Comparison of ENCODE assay signal across 8 cellular contexts in genomic region chr15:48176957-48177356, GRCh38. TPM values are rescaled to one million over a fixed set of nuclear protein-coding genes. Genes with fewer than 3 reads are reported as not detected.
DNase-seq lines count a peak whose midpoint lies in the region; ATAC-seq, FAIRE-seq and TF ChIP-seq lines count a peak whose summit lies in the region.

No MANE protein-coding gene starts in this region.

- H3K4me3 ChIP-seq in HUES6 (ENCODE audit: low read depth, low read length) (peak overlapping the region; percentile 70), endocrine pancreas (ENCODE audit: control insufficient read depth, insufficient read depth, low read length) (peak overlapping the region; percentile 91), Peyer's patch (peak overlapping the region in 1 of 4 donors; percentile 84)

- peak overlapping the region in 1 of 7 donors; percentile 5 for H3K27ac Mint-ChIP-seq in CD14-positive monocyte

- H3K4me1 ChIP-seq in HUES6 (ENCODE audit: control insufficient read depth, insufficient read depth, low read length) (peaks cover 14% of the 10 kb centered on the region), endocrine pancreas (ENCODE audit: control insufficient read depth, insufficient read depth, low read length) (peaks cover 14% of the 10 kb centered on the region), Peyer's patch (peaks cover 0 to 10% (median 0%) of the 10 kb centered on the region in 4 donors)

- H3K9me3 Mint-ChIP-seq in CD14-positive monocyte, result peaks cover under 1 to 9% (median 5%) of the 10 kb centered on the region in 7 donors

- peaks cover 23 to 33% (median 25%) of the 10 kb centered on the region in 3 donors for H3K27me3 Mint-ChIP-seq in CD14-positive monocyte (ENCODE audit: low read depth in 3 of 3)

- H3K4me3 Mint-ChIP-seq in CD14-positive monocyte, result no peak overlapping the region

- peaks cover 0 to 3% of the 10 kb centered on the region in 2 donors for H3K36me3 Mint-ChIP-seq in CD14-positive monocyte

- H3K27me3 ChIP-seq in HUES6 (ENCODE audit: control insufficient read depth, insufficient read depth, low read length) (no peaks in the 10 kb centered on the region), endocrine pancreas (ENCODE audit: control insufficient read depth, insufficient read depth, low read length) (no peaks in the 10 kb centered on the region), Peyer's patch (no peaks in the 10 kb centered on the region)

- H3K4me1 Mint-ChIP-seq in CD14-positive monocyte, result peaks cover 7% of the 10 kb centered on the region

- FAIRE-seq in GM12892 (lab: Jason Lieb, UNC), result no peak

- H3K9ac ChIP-seq in HUES6 (ENCODE audit: low read length) (peak overlapping the region; percentile 93), endocrine pancreas (ENCODE audit: control insufficient read depth, insufficient read depth, low read length) (peak overlapping the region; percentile 87)

- peak; percentile 46 for ATAC-seq in GM18861 (IDR thresholded peaks at IDR 0.05; ENCODE audit: unreplicated experiment)
- no peak for ATAC-seq in GM18517 (IDR thresholded peaks at IDR 0.05; ENCODE audit: unreplicated experiment)

- H3K36me3 ChIP-seq in HUES6 (ENCODE audit: control insufficient read depth, insufficient read depth, low read length) (peaks cover 8% of the 10 kb centered on the region; the same call in 1 of the 2 replicates), endocrine pancreas (ENCODE audit: control insufficient read depth, insufficient read depth, low read length) (no peaks in the 10 kb centered on the region), Peyer's patch (no peaks in the 10 kb centered on the region)

- intact Hi-C loops in CD14-positive monocyte (cut with micrococcal nuclease), result no loop called here

- TF ChIP-seq POLR2A in Peyer's patch (IDR thresholded peaks at IDR 0.05) (no peak), GM12892 (IDR thresholded peaks at IDR 0.05; ENCODE audit: low read depth, low read length) (no peak)

- DNase-seq in renal cortical epithelial cell (ENCODE audit: low read depth), result peak; percentile 37
- no peak for DNase-seq in Peyer's patch
- DNase-seq in CD14-positive monocyte (ENCODE audit: low spot score), result no peak
- DNase-seq in GM12892 (ENCODE audit: insufficient read length), result no peak

- no peak overlapping the region for H3K27ac ChIP-seq in HUES6 (ENCODE audit: low read depth, low read length)
- peak overlapping the region in 1 of 4 donors; percentile 79 for H3K27ac ChIP-seq in Peyer's patch

- H3K9me3 ChIP-seq in HUES6 (ENCODE audit: control insufficient read depth, insufficient read depth, low read depth, low read length) (no peaks in the 10 kb centered on the region), endocrine pancreas (ENCODE audit: control insufficient read depth, low read length) (peaks cover 4% of the 10 kb centered on the region), Peyer's patch (no peaks in the 10 kb centered on the region)

- TF ChIP-seq CTCF in Peyer's patch (IDR thresholded peaks at IDR 0.05), result no peak
- no peak for TF ChIP-seq CTCF in CD14-positive monocyte (IDR thresholded peaks at IDR 0.05)

RNA-seq across cellular contexts. Expression of gene MYEF2, which starts 1.1 kb away (rescaled TPM):
- total RNA-seq in renal cortical epithelial cell (20.5 and 44.5 TPM in 2 replicates), Peyer's patch (10 to 100 TPM in 2 of 4 donors, 1 to 10 TPM in 2; 5.1 to 44.6 (median 10.1) TPM)
- not detected for polyA plus RNA-seq in CD14-positive monocyte
- polyA plus RNA-seq in GM12892 (2012; ENCODE audit: missing spikeins), result 30.2 TPM

RNA-seq across cellular contexts. Expression of gene CTXN2, which starts 14.5 kb away (rescaled TPM):
- total RNA-seq in renal cortical epithelial cell (0.05 TPM in 1 of 2 replicates, not detected in the other), Peyer's patch (not detected)
- polyA plus RNA-seq in CD14-positive monocyte, result not detected
- not detected for polyA plus RNA-seq in GM12892 (2012; ENCODE audit: missing spikeins)

RNA-seq across cellular contexts. Expression of gene SLC12A1, which starts 29.1 kb away (rescaled TPM):
- total RNA-seq in renal cortical epithelial cell, result 0.17 and 14.1 TPM in 2 replicates
- not detected for total RNA-seq in Peyer's patch
- polyA plus RNA-seq in CD14-positive monocyte, result not detected
- not detected for polyA plus RNA-seq in GM12892 (2012; ENCODE audit: missing spikeins)

RNA-seq across cellular contexts. Expression of gene SLC24A5, which starts 56.2 kb away (rescaled TPM):
- total RNA-seq in renal cortical epithelial cell (not detected in 2 replicates), Peyer's patch (not detected)
- not detected for polyA plus RNA-seq in CD14-positive monocyte
- polyA plus RNA-seq in GM12892 (2012; ENCODE audit: missing spikeins), result not detected
